8 cellular contexts compared by ENCODE assay signal in genomic region chr12:104455594-104456416, GRCh38. TPM values are rescaled to one million over a fixed set of nuclear protein-coding genes. Genes with fewer than 3 reads are reported as not detected.
DNase-seq lines count a peak whose midpoint lies in the region; ATAC-seq and TF ChIP-seq lines count a peak whose summit lies in the region.

No MANE protein-coding gene starts in this region.

- no peaks in the 10 kb centered on the region for H3K9me3 Mint-ChIP-seq in activated T-cell treated with anti-CD3 and anti-CD28 coated beads, Interleukin-2, amount 50 U/mL, for 4 hours

- DNase-seq in activated T-cell treated with anti-CD3 and anti-CD28 coated beads, Interleukin-2, amount 50 U/mL, for 4 hours = no peak
- no peak for DNase-seq in activated T-cell treated with anti-CD3 and anti-CD28 coated beads, Interleukin-2, amount 50 U/mL, for 48 hours
- DNase-seq in astrocyte of the cerebellum (ENCODE audit: low read depth) (no peak), right lobe of liver (no peak), thyroid gland (no peak), posterior cingulate gyrus (no peak)
- DNase-seq in stimulated activated CD4-positive, alpha-beta T cell treated with anti-CD3 and anti-CD28 coated beads, Interleukin-4, amount 100 ng/mL, for 1 hour = no peak

- no peaks in the 10 kb centered on the region for H3K9me3 ChIP-seq in right lobe of liver
- H3K9me3 ChIP-seq in thyroid gland = no peaks in the 10 kb centered on the region

- H3K4me1 ChIP-seq in right lobe of liver = peaks cover 0 to 11% (median 0%) of the 10 kb centered on the region in 4 donors
- peaks cover 4 to 6% of the 10 kb centered on the region in 2 donors for H3K4me1 ChIP-seq in thyroid gland

- H3K27me3 Mint-ChIP-seq in activated T-cell treated with anti-CD3 and anti-CD28 coated beads, Interleukin-2, amount 50 U/mL, for 4 hours (ENCODE audit: low read depth) = no peaks in the 10 kb centered on the region

- TF ChIP-seq POLR2A in right lobe of liver (IDR thresholded peaks at IDR 0.05) = no peak
- no peak for TF ChIP-seq POLR2A in thyroid gland (IDR thresholded peaks at IDR 0.05)

- intact Hi-C loops in right lobe of liver (cut with DNase I) = no loop called here
- intact Hi-C loops in thyroid gland (cut with DNase I) = no loop called here
- intact Hi-C loops in posterior cingulate gyrus (cut with DNase I) = no loop called here

- H3K4me3 ChIP-seq in astrocyte of the cerebellum (ENCODE audit: low read depth, low read length) (peak overlapping the region; percentile 77), right lobe of liver (peak overlapping the region; percentile 54 to 69 (median 61)), thyroid gland (replicated peaks in 1 of 3) (peak overlapping the region; percentile 31 to 76 (median 64))

- ATAC-seq in activated T-cell treated with anti-CD3 and anti-CD28 coated beads, Interleukin-2, amount 50 U/mL, for 4 hours = no peak
- ATAC-seq in right lobe of liver = no peak
- no peak for ATAC-seq in GM18909 (IDR thresholded peaks at IDR 0.05; ENCODE audit: poor library complexity, unreplicated experiment)

- no peak overlapping the region for H3K27ac ChIP-seq in right lobe of liver
- peak overlapping the region in 2 of 3 donors; percentile 69 to 85 for H3K27ac ChIP-seq in thyroid gland

- no peaks in the 10 kb centered on the region for H3K36me3 Mint-ChIP-seq in activated T-cell treated with anti-CD3 and anti-CD28 coated beads, Interleukin-2, amount 50 U/mL, for 4 hours (ENCODE audit: insufficient read depth)

- no peaks in the 10 kb centered on the region for H3K36me3 ChIP-seq in right lobe of liver
- H3K36me3 ChIP-seq in thyroid gland = no peaks in the 10 kb centered on the region

- in situ Hi-C loops in astrocyte of the cerebellum (cut with HindIII; ENCODE audit: low sequenced_read_pairs) = no loop called here

- WGBS in right lobe of liver (ENCODE audit: insufficient coverage, low coverage, low lambda C conversion rate, missing lambda C conversion rate) = 60% methylated on average over 4 of the region's 8 CpGs
- 44 to 54% methylated on average over 6 to 8 of the region's 8 CpGs for WGBS in thyroid gland, 2 donors

- TF ChIP-seq CTCF in astrocyte of the cerebellum (IDR thresholded peaks at IDR 0.05; ENCODE audit: low read depth, low read length, missing control alignments) (no peak), right lobe of liver (IDR thresholded peaks at IDR 0.05) (no peak), thyroid gland (IDR thresholded peaks at IDR 0.05) (no peak)

- H3K27me3 ChIP-seq in right lobe of liver (peaks cover 0 to 20% of the 10 kb centered on the region in 2 donors), thyroid gland (no peaks in the 10 kb centered on the region)

- peak overlapping the region; percentile 98 for H3K4me3 Mint-ChIP-seq in activated T-cell treated with anti-CD3 and anti-CD28 coated beads, Interleukin-2, amount 50 U/mL, for 4 hours

- peaks cover 34% of the 10 kb centered on the region for H3K4me1 Mint-ChIP-seq in activated T-cell treated with anti-CD3 and anti-CD28 coated beads, Interleukin-2, amount 50 U/mL, for 4 hours (ENCODE audit: low read depth)

RNA-seq across cellular contexts. Expression of gene CHST11, which starts 0.9 kb away (rescaled TPM):
- total RNA-seq in activated T-cell treated with anti-CD3 and anti-CD28 coated beads, Interleukin-2, amount 50 U/mL, for 4 hours = 10 to 100 TPM; 40.5 to 70.7 (median 61.7) TPM
- total RNA-seq in right lobe of liver (10 to 100 TPM in 1 of 6 experiments, 1 to 10 TPM in 4, under 1 TPM in 1; 0.57 to 10.4 (median 3.5) TPM), thyroid gland (10 to 100 TPM in 1 of 4 donors, 1 to 10 TPM in 3; 6.9 to 11.6 (median 8.0) TPM)

Comparison
In these comparisons a context has a peak if more than half of its experiments do, and no peak if none do; other contexts are left out.
1. H3K27ac ChIP-seq: peak in thyroid gland (2 of 3); none in right lobe of liver (0 of 3).
2. Peak in every context shown above with its lines, with median percentiles within 50 percentile points of each other: H3K4me3 ChIP-seq.